ENCODE assay signal across 20 cellular contexts in genomic region chr17:28476076-28476475, GRCh38. TPM values are rescaled to one million over a fixed set of nuclear protein-coding genes. Genes with fewer than 3 reads are reported as not detected.
A peak's percentile ranks its signal among the peaks of the same experiment; 100 is the strongest.
DNase-seq lines count a peak whose midpoint lies in the region; ATAC-seq, FAIRE-seq and TF ChIP-seq lines count a peak whose summit lies in the region.
"Had no signal": no experiment of that assay in that cellular context is flagged by ENCODE, and none has a peak within 500 bp of the region (broad histone marks: within the 10 kb centered on the region; RNA-seq: fewer than 3 reads in every experiment).

No MANE protein-coding gene starts in this region.

- H2BK15ac ChIP-seq in neuronal stem cell (ENCODE audit: low read length): no peak overlapping the region

- H2AFZ ChIP-seq in neuronal stem cell (ENCODE audit: low read length): no peak overlapping the region

- H3K79me1 ChIP-seq in neuronal stem cell (ENCODE audit: low read depth, low read length): no peaks in the 10 kb centered on the region

- no peak overlapping the region for H2AK5ac ChIP-seq in neuronal stem cell (ENCODE audit: low read depth, low read length)

- DNase-seq in activated CD4-positive, alpha-beta memory T cell treated with anti-CD3 and anti-CD28 coated beads for 36 hours: peak; percentile 7
- DNase-seq in activated CD4-positive, alpha-beta memory T cell treated with anti-CD3 and anti-CD28 coated beads, Interleukin-2, amount 10 ng/mL, durations not matched to agents 7 days and 5 days: no peak
- DNase-seq in GM12891 (ENCODE audit: insufficient read length, low spot score) (no peak), small intestine (no peak), 8988T (no peak), neuronal stem cell (ENCODE audit: low spot score) (no peak)
- DNase-seq: Calu3, HCEC 1CT, Karpas-422, MM.1S, NCI-H1105 treated with DMSO at 0.1 percent for 48 hours, NCI-H187 treated with DMSO at 0.1 percent for 48 hours, NCI-H2171, NCI-H510A, SIG-M5 had no signal

- TF ChIP-seq POLR2A in GM12891 (IDR thresholded peaks at IDR 0.05; ENCODE audit: low read depth, low read length): no peak

- no peak overlapping the region for H4K91ac ChIP-seq in neuronal stem cell (ENCODE audit: low read depth, low read length, poor library complexity)

- H2BK12ac ChIP-seq in neuronal stem cell (ENCODE audit: low read length): no peak overlapping the region

- H3K4ac ChIP-seq in neuronal stem cell (ENCODE audit: low read length): no peak overlapping the region

- peaks cover 10% of the 10 kb centered on the region for H3K4me1 Mint-ChIP-seq in activated CD4-positive, alpha-beta memory T cell treated with anti-CD3 and anti-CD28 coated beads for 36 hours (ENCODE audit: low read depth)
- peaks cover 14% of the 10 kb centered on the region for H3K4me1 Mint-ChIP-seq in activated CD4-positive, alpha-beta memory T cell treated with anti-CD3 and anti-CD28 coated beads, Interleukin-2, amount 10 ng/mL, durations not matched to agents 7 days and 5 days

- H3K9ac ChIP-seq in duodenal mucosa (ENCODE audit: low read depth in 1 of 2, low read length in 2 of 2) (peak overlapping the region; percentile 76 to 89), neuronal stem cell (ENCODE audit: low read depth, low read length, poor library complexity) (no peak overlapping the region)

- CTCF ChIA-PET in activated CD4-positive, alpha-beta memory T cell treated with anti-CD3 and anti-CD28 coated beads for 36 hours (lab: Charles Lee): no interaction called here
- CTCF ChIA-PET in activated CD4-positive, alpha-beta memory T cell treated with anti-CD3 and anti-CD28 coated beads, Interleukin-2, amount 10 ng/mL, durations not matched to agents 7 days and 5 days (lab: Charles Lee): interaction anchor here (1.4 kb wide), 1 partner anchor 59 kb away, joined by 3 read pairs; no protein-coding TSS in a partner anchor

- H3K36me3 Mint-ChIP-seq in activated CD4-positive, alpha-beta memory T cell treated with anti-CD3 and anti-CD28 coated beads for 36 hours: no peaks in the 10 kb centered on the region
- no peaks in the 10 kb centered on the region for H3K36me3 Mint-ChIP-seq in activated CD4-positive, alpha-beta memory T cell treated with anti-CD3 and anti-CD28 coated beads, Interleukin-2, amount 10 ng/mL, durations not matched to agents 7 days and 5 days (ENCODE audit: low read depth)
- H3K36me3 Mint-ChIP-seq: CD4-positive, CD25-positive, alpha-beta regulatory T cell had no signal

- intact Hi-C loops in activated CD4-positive, alpha-beta memory T cell treated with anti-CD3 and anti-CD28 coated beads for 36 hours (cut with micrococcal nuclease): no loop called here

- peak; percentile 47 for FAIRE-seq in GM12891 (lab: Jason Lieb, UNC)
- no peak for FAIRE-seq in small intestine (lab: Jason Lieb, UNC)

- no peak overlapping the region for H4K8ac ChIP-seq in neuronal stem cell (ENCODE audit: low read depth, low read length)

- H3K27me3 ChIP-seq in duodenal mucosa (ENCODE audit: control insufficient read depth in 1 of 2, insufficient read depth in 2 of 2, low read length in 2 of 2): no peaks in the 10 kb centered on the region
- no peaks in the 10 kb centered on the region for H3K27me3 ChIP-seq in small intestine (ENCODE audit: control insufficient read depth in 2 of 2, insufficient read depth in 2 of 2, low read length in 2 of 2)
- H3K27me3 ChIP-seq in neuronal stem cell (ENCODE audit: control insufficient read depth in 3 of 3, insufficient read depth in 3 of 3, low read depth in 1 of 3, low read length in 3 of 3): peaks cover 0 to 38% (median 1%) of the 10 kb centered on the region in 3 experiments

- no peak overlapping the region for H2BK120ac ChIP-seq in neuronal stem cell (ENCODE audit: low read depth, low read length)

- H3K27me3 Mint-ChIP-seq in activated CD4-positive, alpha-beta memory T cell treated with anti-CD3 and anti-CD28 coated beads for 36 hours: no peaks in the 10 kb centered on the region
- no peaks in the 10 kb centered on the region for H3K27me3 Mint-ChIP-seq in activated CD4-positive, alpha-beta memory T cell treated with anti-CD3 and anti-CD28 coated beads, Interleukin-2, amount 10 ng/mL, durations not matched to agents 7 days and 5 days
- H3K27me3 Mint-ChIP-seq: CD4-positive, CD25-positive, alpha-beta regulatory T cell had no signal

- no peak overlapping the region for H2BK5ac ChIP-seq in neuronal stem cell (ENCODE audit: low read length)

- no peak overlapping the region for H3K14ac ChIP-seq in neuronal stem cell (ENCODE audit: low read length)

- H3K27ac Mint-ChIP-seq in activated CD4-positive, alpha-beta memory T cell treated with anti-CD3 and anti-CD28 coated beads for 36 hours: no peak overlapping the region
- H3K27ac Mint-ChIP-seq in activated CD4-positive, alpha-beta memory T cell treated with anti-CD3 and anti-CD28 coated beads, Interleukin-2, amount 10 ng/mL, durations not matched to agents 7 days and 5 days: no peak overlapping the region

- no peak overlapping the region for H3K27ac ChIP-seq in duodenal mucosa (ENCODE audit: low read depth, low read length)
- peak overlapping the region; percentile 84 to 98 for H3K27ac ChIP-seq in small intestine (ENCODE audit: low read depth in 1 of 2, low read length in 1 of 2)
- no peak overlapping the region for H3K27ac ChIP-seq in neuronal stem cell (replicated peaks; ENCODE audit: low read length)
- H3K27ac ChIP-seq: 22Rv1 had no signal

- H3K9me3 ChIP-seq in duodenal mucosa (ENCODE audit: control insufficient read depth in 1 of 2, low read length in 2 of 2) (no peaks in the 10 kb centered on the region), small intestine (ENCODE audit: control insufficient read depth, low read depth) (no peaks in the 10 kb centered on the region), neuronal stem cell (replicated peaks in 1 of 2; ENCODE audit: control insufficient read depth in 2 of 2, insufficient read depth in 1 of 2, low read depth in 1 of 2, low read length in 2 of 2) (no peaks in the 10 kb centered on the region)

- no peak overlapping the region for H3K4me3 Mint-ChIP-seq in activated CD4-positive, alpha-beta memory T cell treated with anti-CD3 and anti-CD28 coated beads for 36 hours
- no peak overlapping the region for H3K4me3 Mint-ChIP-seq in activated CD4-positive, alpha-beta memory T cell treated with anti-CD3 and anti-CD28 coated beads, Interleukin-2, amount 10 ng/mL, durations not matched to agents 7 days and 5 days
- H3K4me3 Mint-ChIP-seq: CD4-positive, CD25-positive, alpha-beta regulatory T cell had no signal

- no peak overlapping the region for H3K18ac ChIP-seq in neuronal stem cell (ENCODE audit: low read length)

- H3K4me1 ChIP-seq in duodenal mucosa (ENCODE audit: control insufficient read depth in 1 of 2, insufficient read depth in 2 of 2, low read length in 2 of 2) (peaks cover 63 to 70% of the 10 kb centered on the region in 2 donors), small intestine (ENCODE audit: control insufficient read depth in 2 of 2, insufficient read depth in 1 of 2, low read depth in 1 of 2, low read length in 1 of 2) (peaks cover 3 to 8% of the 10 kb centered on the region in 2 donors), neuronal stem cell (ENCODE audit: control insufficient read depth in 2 of 2, insufficient read depth in 1 of 2, low read depth in 1 of 2, low read length in 2 of 2) (no peaks in the 10 kb centered on the region)

- H3K23ac ChIP-seq in neuronal stem cell (ENCODE audit: low read depth, low read length, poor library complexity): no peak overlapping the region

- no peak for ATAC-seq in GM18519 (IDR thresholded peaks at IDR 0.05; ENCODE audit: low FRiP score, unreplicated experiment)

- WGBS in small intestine, 3 donors: 71 to 83% (median 82%) methylated on average over 8 of the region's 8 CpGs
- WGBS in neuronal stem cell (ENCODE audit: extremely low coverage in 2 of 2, insufficient read length in 2 of 2, insufficient replicate concordance in 1 of 2), 2 donors: no CpG with 5 or more reads among the region's 8 CpGs

- H3K36me3 ChIP-seq in duodenal mucosa (ENCODE audit: control insufficient read depth in 1 of 2, insufficient read depth in 2 of 2, low read length in 2 of 2) (peaks cover 0 to 2% of the 10 kb centered on the region in 2 donors), small intestine (ENCODE audit: control insufficient read depth in 2 of 2, insufficient read depth in 2 of 2, low read length in 2 of 2) (no peaks in the 10 kb centered on the region), neuronal stem cell (replicated peaks in 1 of 2; ENCODE audit: control insufficient read depth in 2 of 2, insufficient read depth in 2 of 2, low read length in 2 of 2) (no peaks in the 10 kb centered on the region)

- no peaks in the 10 kb centered on the region for H3K9me3 Mint-ChIP-seq in activated CD4-positive, alpha-beta memory T cell treated with anti-CD3 and anti-CD28 coated beads for 36 hours
- H3K9me3 Mint-ChIP-seq in activated CD4-positive, alpha-beta memory T cell treated with anti-CD3 and anti-CD28 coated beads, Interleukin-2, amount 10 ng/mL, durations not matched to agents 7 days and 5 days: no peaks in the 10 kb centered on the region

- peak overlapping the region; percentile 66 to 80 for H3K4me3 ChIP-seq in duodenal mucosa (ENCODE audit: low read depth in 1 of 2, low read length in 2 of 2)
- H3K4me3 ChIP-seq in small intestine (ENCODE audit: low read depth in 1 of 2, low read length in 2 of 2): peak overlapping the region in 1 of 2 donors; percentile 79
- H3K4me3 ChIP-seq in neuronal stem cell (ENCODE audit: low read length in 2 of 2): no peak overlapping the region

- H3K4me2 ChIP-seq in neuronal stem cell (ENCODE audit: insufficient read depth, low read length, poor library complexity, severe bottlenecking): no peak overlapping the region

- POLR2A ChIA-PET in activated CD4-positive, alpha-beta memory T cell treated with anti-CD3 and anti-CD28 coated beads for 36 hours (lab: Charles Lee): no interaction called here
- POLR2A ChIA-PET in activated CD4-positive, alpha-beta memory T cell treated with anti-CD3 and anti-CD28 coated beads, Interleukin-2, amount 10 ng/mL, durations not matched to agents 7 days and 5 days (lab: Charles Lee): no interaction called here

TF ChIP-seq in GM12891, 5 proteins besides CTCF, POLR2A, EP300 and RAD21 (continues in another document):
- TF ChIP-seq PAX5 (IDR thresholded peaks at IDR 0.05; ENCODE audit: insufficient read depth, low read length, severe bottlenecking): no peak

RNA-seq across cellular contexts. Expression of gene SLC13A2, which starts 2.6 kb away (rescaled TPM):
- not detected for total RNA-seq in activated CD4-positive, alpha-beta memory T cell treated with anti-CD3 and anti-CD28 coated beads for 36 hours
- not detected for total RNA-seq in activated CD4-positive, alpha-beta memory T cell treated with anti-CD3 and anti-CD28 coated beads, Interleukin-2, amount 10 ng/mL, durations not matched to agents 7 days and 5 days
- polyA plus RNA-seq in GM12891 (2012; ENCODE audit: low read depth, missing spikeins): 0.04 TPM
- polyA plus RNA-seq in small intestine: 100 to 1,000 TPM; 148 to 320 (median 274) TPM
- not detected for polyA plus RNA-seq in neuronal stem cell (2013, experiment 1 of 2)
- polyA plus RNA-seq in neuronal stem cell (2013, experiment 2 of 2): not detected
- total RNA-seq: Calu3; CD4-positive, CD25-positive, alpha-beta regulatory T cell; RPMI7951 had no signal
- polyA plus RNA-seq: CD4-positive, CD25-positive, alpha-beta regulatory T cell had no signal

RNA-seq across cellular contexts. Expression of gene FOXN1, which starts 30.1 kb away (rescaled TPM):
- not detected for total RNA-seq in activated CD4-positive, alpha-beta memory T cell treated with anti-CD3 and anti-CD28 coated beads for 36 hours
- not detected for total RNA-seq in activated CD4-positive, alpha-beta memory T cell treated with anti-CD3 and anti-CD28 coated beads, Interleukin-2, amount 10 ng/mL, durations not matched to agents 7 days and 5 days
- not detected for polyA plus RNA-seq in GM12891 (2012; ENCODE audit: low read depth, missing spikeins)
- not detected for polyA plus RNA-seq in small intestine
- polyA plus RNA-seq in neuronal stem cell (2013, experiment 1 of 2): not detected
- not detected for polyA plus RNA-seq in neuronal stem cell (2013, experiment 2 of 2)
- total RNA-seq: Calu3; CD4-positive, CD25-positive, alpha-beta regulatory T cell; RPMI7951 had no signal
- polyA plus RNA-seq: CD4-positive, CD25-positive, alpha-beta regulatory T cell had no signal

Comparison
In these comparisons a context has a peak if more than half of its experiments do, and no peak if none do; other contexts are left out.
1. H3K27ac ChIP-seq: peak in small intestine (2 of 2); none in duodenal mucosa (single experiment) and neuronal stem cell (single experiment).
2. H3K4me3 ChIP-seq: peak in duodenal mucosa (2 of 2); none in neuronal stem cell (0 of 2).